21 cellular contexts compared by ENCODE assay signal in genomic region chr17:48733632-48734327, GRCh38. TPM values are rescaled to one million over a fixed set of nuclear protein-coding genes. Genes with fewer than 3 reads are reported as not detected.
DNase-seq lines count a peak whose midpoint lies in the region; ATAC-seq and TF ChIP-seq lines count a peak whose summit lies in the region.
"Had no signal": no experiment of that assay in that cellular context is flagged by ENCODE, and none has a peak within 500 bp of the region (broad histone marks: within the 10 kb centered on the region; RNA-seq: fewer than 3 reads in every experiment).

No MANE protein-coding gene starts in this region.

- H3K4me1 ChIP-seq in CD8-positive, alpha-beta memory T cell (ENCODE audit: insufficient read depth, low read length), result peaks cover 2% of the 10 kb centered on the region
- H3K4me1 ChIP-seq in HEK293 (ENCODE audit: control insufficient read depth, insufficient read depth, low read length), result peaks cover 7% of the 10 kb centered on the region
- H3K4me1 ChIP-seq: BLaER1, left lung had no signal

- H3K4me3 Mint-ChIP-seq in CD8-positive, alpha-beta memory T cell, result peak overlapping the region in 6 of 7 donors; percentile 26 to 67 (median 58)
- H3K4me3 Mint-ChIP-seq in activated naive CD8-positive, alpha-beta T cell treated with anti-CD3 and anti-CD28 coated beads for 36 hours, result peak overlapping the region; percentile 50
- peak overlapping the region in 6 of 8 donors; percentile 10 to 86 (median 68) for H3K4me3 Mint-ChIP-seq in naive B cell
- H3K4me3 Mint-ChIP-seq in activated T-helper 2 cell treated with anti-CD3 and anti-CD28 coated beads, Interferon-gamma antibody, Interleukin-2, Interleukin-4, amounts not matched to agents 10 μg/mL and 5 μg/mL and 100 μg/mL, durations not matched to agents 14 hours and 24 hours and 36 hours (ENCODE audit: low read depth), result no peak overlapping the region
- H3K4me3 Mint-ChIP-seq: endodermal cell had no signal

- peaks cover 17 to 29% (median 19%) of the 10 kb centered on the region in 3 donors for H3K4me1 Mint-ChIP-seq in CD8-positive, alpha-beta memory T cell
- H3K4me1 Mint-ChIP-seq in activated naive CD8-positive, alpha-beta T cell treated with anti-CD3 and anti-CD28 coated beads for 36 hours, result peaks cover 25% of the 10 kb centered on the region
- H3K4me1 Mint-ChIP-seq in naive B cell, result peaks cover 12 to 35% (median 25%) of the 10 kb centered on the region in 3 donors
- peaks cover 10% of the 10 kb centered on the region for H3K4me1 Mint-ChIP-seq in activated T-helper 2 cell treated with anti-CD3 and anti-CD28 coated beads, Interferon-gamma antibody, Interleukin-2, Interleukin-4, amounts not matched to agents 10 μg/mL and 5 μg/mL and 100 μg/mL, durations not matched to agents 14 hours and 24 hours and 36 hours (ENCODE audit: low read depth)

- no peaks in the 10 kb centered on the region for H3K36me3 ChIP-seq in CD8-positive, alpha-beta memory T cell (ENCODE audit: insufficient read depth, low read length)
- H3K36me3 ChIP-seq in HEK293 (ENCODE audit: control insufficient read depth in 2 of 2, insufficient read depth in 1 of 2, low read length in 2 of 2), result no peaks in the 10 kb centered on the region
- H3K36me3 ChIP-seq: BLaER1, left lung, neutrophil, tibial artery had no signal

- no peak overlapping the region for H3K4me3 ChIP-seq in CD8-positive, alpha-beta memory T cell (ENCODE audit: low read length)
- no peak overlapping the region for H3K4me3 ChIP-seq in HEK293 (ENCODE audit: low read depth, low read length)
- H3K4me3 ChIP-seq: BLaER1, left lung, tibial artery had no signal

- H3K27me3 Mint-ChIP-seq in CD8-positive, alpha-beta memory T cell, result peaks cover 82 to 93% of the 10 kb centered on the region in 2 donors
- H3K27me3 Mint-ChIP-seq in activated naive CD8-positive, alpha-beta T cell treated with anti-CD3 and anti-CD28 coated beads for 36 hours, result peaks cover 99% of the 10 kb centered on the region
- peaks cover 81 to 95% (median 92%) of the 10 kb centered on the region in 3 donors for H3K27me3 Mint-ChIP-seq in naive B cell
- peaks cover 92% of the 10 kb centered on the region for H3K27me3 Mint-ChIP-seq in activated T-helper 2 cell treated with anti-CD3 and anti-CD28 coated beads, Interferon-gamma antibody, Interleukin-2, Interleukin-4, amounts not matched to agents 10 μg/mL and 5 μg/mL and 100 μg/mL, durations not matched to agents 14 hours and 24 hours and 36 hours (ENCODE audit: low read depth)

- POLR2A ChIA-PET in CD8-positive, alpha-beta memory T cell (lab: Charles Lee), result no interaction called here
- POLR2A ChIA-PET in HEK293 (lab: Yijun Ruan, JAX), result interaction anchor here (0.8 to 0.9 kb wide), 2 partner anchors 9 to 22 kb away, joined by 3 to 4 read pairs; no protein-coding TSS in a partner anchor

- DNase-seq in CD8-positive, alpha-beta memory T cell, result no peak
- no peak for DNase-seq in activated naive CD8-positive, alpha-beta T cell treated with anti-CD3 and anti-CD28 coated beads for 36 hours
- no peak for DNase-seq in naive B cell
- DNase-seq in activated T-helper 2 cell treated with anti-CD3 and anti-CD28 coated beads, Interferon-gamma antibody, Interleukin-2, Interleukin-4, amounts not matched to agents 10 μg/mL and 5 μg/mL and 100 μg/mL, durations not matched to agents 14 hours and 24 hours and 36 hours (ENCODE audit: low spot score), result no peak
- DNase-seq in putamen (ENCODE audit: low spot score), result no peak
- DNase-seq: amniotic stem cell; cerebellar nuclear complex; foreskin fibroblast; NCI-H2029; NCI-H524; stimulated activated CD4-positive, alpha-beta T cell treated with anti-CD3 and anti-CD28 coated beads, Interleukin-2, amount 100 ng/mL, for 24 hours had no signal

- TF ChIP-seq CTCF in HEK293 (tag by site-specific recombination; IDR thresholded peaks at IDR 0.05), result no peak

- ATAC-seq in naive B cell (ENCODE audit: low read depth in 2 of 2), result no peak
- no peak for ATAC-seq in HG03520 (IDR thresholded peaks at IDR 0.05; ENCODE audit: unreplicated experiment)
- ATAC-seq in HG03571 (IDR thresholded peaks at IDR 0.05; ENCODE audit: unreplicated experiment), result no peak
- ATAC-seq: left lung had no signal

- H3K9me3 Mint-ChIP-seq in CD8-positive, alpha-beta memory T cell, result peaks cover 0 to 1% (median 0%) of the 10 kb centered on the region in 5 donors
- no peaks in the 10 kb centered on the region for H3K9me3 Mint-ChIP-seq in activated naive CD8-positive, alpha-beta T cell treated with anti-CD3 and anti-CD28 coated beads for 36 hours
- H3K9me3 Mint-ChIP-seq in naive B cell, result peaks cover 0 to 8% (median 3%) of the 10 kb centered on the region in 7 donors
- H3K9me3 Mint-ChIP-seq in activated T-helper 2 cell treated with anti-CD3 and anti-CD28 coated beads, Interferon-gamma antibody, Interleukin-2, Interleukin-4, amounts not matched to agents 10 μg/mL and 5 μg/mL and 100 μg/mL, durations not matched to agents 14 hours and 24 hours and 36 hours, result no peaks in the 10 kb centered on the region
- H3K9me3 Mint-ChIP-seq: endodermal cell had no signal

- H3K9me3 ChIP-seq in CD8-positive, alpha-beta memory T cell (ENCODE audit: low read length), result no peaks in the 10 kb centered on the region
- H3K9me3 ChIP-seq in HEK293 (ENCODE audit: control insufficient read depth, insufficient read depth, low read depth, low read length), result no peaks in the 10 kb centered on the region
- H3K9me3 ChIP-seq: left lung, neutrophil, tibial artery had no signal

- no peak overlapping the region for H3K27ac ChIP-seq in CD8-positive, alpha-beta memory T cell (ENCODE audit: low read depth, low read length)
- H3K27ac ChIP-seq in HEK293 (ENCODE audit: extremely low read depth, low read depth, low read length), result no peak overlapping the region
- H3K27ac ChIP-seq: BLaER1, left lung, neutrophil, tibial artery had no signal

- peaks cover 91% of the 10 kb centered on the region for H3K27me3 ChIP-seq in CD8-positive, alpha-beta memory T cell (ENCODE audit: insufficient read depth, low read length, poor library complexity, severe bottlenecking)

- intact Hi-C loops in activated T-helper 2 cell treated with anti-CD3 and anti-CD28 coated beads, Interferon-gamma antibody, Interleukin-2, Interleukin-4, amounts not matched to agents 10 μg/mL and 5 μg/mL and 100 μg/mL, durations not matched to agents 14 hours and 24 hours and 36 hours (cut with micrococcal nuclease), result no loop called here

- H3K27ac Mint-ChIP-seq in CD8-positive, alpha-beta memory T cell, result peak overlapping the region in 1 of 8 donors; percentile 3
- no peak overlapping the region for H3K27ac Mint-ChIP-seq in activated naive CD8-positive, alpha-beta T cell treated with anti-CD3 and anti-CD28 coated beads for 36 hours
- peak overlapping the region in 3 of 6 donors; percentile 2 to 87 (median 83) for H3K27ac Mint-ChIP-seq in naive B cell
- no peak overlapping the region for H3K27ac Mint-ChIP-seq in activated T-helper 2 cell treated with anti-CD3 and anti-CD28 coated beads, Interferon-gamma antibody, Interleukin-2, Interleukin-4, amounts not matched to agents 10 μg/mL and 5 μg/mL and 100 μg/mL, durations not matched to agents 14 hours and 24 hours and 36 hours
- H3K27ac Mint-ChIP-seq: endodermal cell had no signal

- CTCF ChIA-PET in CD8-positive, alpha-beta memory T cell (lab: Charles Lee), result interaction anchor here (1.8 kb wide), 1 partner anchor 9 kb away, joined by 6 read pairs; no protein-coding TSS in a partner anchor
- CTCF ChIA-PET in HEK293 (lab: Yijun Ruan, JAX), result interaction anchor here (1.3 to 3.5 kb wide), 4 partner anchors 10 to 145 kb away, joined by 4 to 20 read pairs (median 8); partner anchors contain the start of gene PRAC2

- no peaks in the 10 kb centered on the region for H3K36me3 Mint-ChIP-seq in CD8-positive, alpha-beta memory T cell
- H3K36me3 Mint-ChIP-seq in activated naive CD8-positive, alpha-beta T cell treated with anti-CD3 and anti-CD28 coated beads for 36 hours, result no peaks in the 10 kb centered on the region
- H3K36me3 Mint-ChIP-seq in naive B cell, result peaks cover 5 to 9% of the 10 kb centered on the region in 2 donors
- H3K36me3 Mint-ChIP-seq in activated T-helper 2 cell treated with anti-CD3 and anti-CD28 coated beads, Interferon-gamma antibody, Interleukin-2, Interleukin-4, amounts not matched to agents 10 μg/mL and 5 μg/mL and 100 μg/mL, durations not matched to agents 14 hours and 24 hours and 36 hours (ENCODE audit: low read depth), result no peaks in the 10 kb centered on the region

RNA-seq across cellular contexts. Expression of gene HOXB13, which starts 5.2 kb away (rescaled TPM):
- total RNA-seq in CD8-positive, alpha-beta memory T cell, result not detected
- polyA plus RNA-seq in CD8-positive, alpha-beta memory T cell, result not detected
- not detected for total RNA-seq in activated naive CD8-positive, alpha-beta T cell treated with anti-CD3 and anti-CD28 coated beads for 36 hours
- polyA plus RNA-seq in naive B cell (ENCODE audit: low read depth in 6 of 6), result not detected
- total RNA-seq in activated T-helper 2 cell treated with anti-CD3 and anti-CD28 coated beads, Interferon-gamma antibody, Interleukin-2, Interleukin-4, amounts not matched to agents 10 μg/mL and 5 μg/mL and 100 μg/mL, durations not matched to agents 14 hours and 24 hours and 36 hours, result not detected in 2 replicates
- total RNA-seq: endodermal cell, left lung, OCI-LY7 had no signal

RNA-seq across cellular contexts. Expression of gene PRAC2, which starts 10.8 kb away (rescaled TPM):
- total RNA-seq in CD8-positive, alpha-beta memory T cell, result not detected
- polyA plus RNA-seq in CD8-positive, alpha-beta memory T cell, result not detected
- total RNA-seq in activated naive CD8-positive, alpha-beta T cell treated with anti-CD3 and anti-CD28 coated beads for 36 hours, result not detected
- polyA plus RNA-seq in naive B cell (ENCODE audit: low read depth in 6 of 6), result not detected
- total RNA-seq in activated T-helper 2 cell treated with anti-CD3 and anti-CD28 coated beads, Interferon-gamma antibody, Interleukin-2, Interleukin-4, amounts not matched to agents 10 μg/mL and 5 μg/mL and 100 μg/mL, durations not matched to agents 14 hours and 24 hours and 36 hours, result not detected in 2 replicates
- total RNA-seq: Daoy, endodermal cell, left lung, OCI-LY7 had no signal

RNA-seq across cellular contexts. Expression of gene PRAC1, which starts 11.5 kb away (rescaled TPM):
- not detected for total RNA-seq in CD8-positive, alpha-beta memory T cell
- not detected for polyA plus RNA-seq in CD8-positive, alpha-beta memory T cell
- not detected for total RNA-seq in activated naive CD8-positive, alpha-beta T cell treated with anti-CD3 and anti-CD28 coated beads for 36 hours
- polyA plus RNA-seq in naive B cell (ENCODE audit: low read depth in 6 of 6), result not detected
- total RNA-seq in activated T-helper 2 cell treated with anti-CD3 and anti-CD28 coated beads, Interferon-gamma antibody, Interleukin-2, Interleukin-4, amounts not matched to agents 10 μg/mL and 5 μg/mL and 100 μg/mL, durations not matched to agents 14 hours and 24 hours and 36 hours, result not detected in 2 replicates
- total RNA-seq: Daoy, endodermal cell, left lung, OCI-LY7 had no signal
